Comparison of ENCODE assay signal across 9 cellular contexts in genomic region chr1:221994274-221994698, GRCh38.
DNase-seq lines count a peak whose midpoint lies in the region; ATAC-seq and TF ChIP-seq lines count a peak whose summit lies in the region.
"Had no signal": no experiment of that assay in that cellular context is flagged by ENCODE, and none has a peak within 500 bp of the region (broad histone marks: within the 10 kb centered on the region; RNA-seq: fewer than 3 reads in every experiment).

No MANE protein-coding gene starts in this region.

- TF ChIP-seq CTCF in neural progenitor cell (IDR thresholded peaks at IDR 0.05) (no peak), suprapubic skin (IDR thresholded peaks at IDR 0.05) (no peak), transverse colon (IDR thresholded peaks at IDR 0.05) (no peak)

- H3F3A ChIP-seq in neural progenitor cell (ENCODE audit: low read depth), result no peaks in the 10 kb centered on the region

- H3K36me3 ChIP-seq in neural progenitor cell, result no peaks in the 10 kb centered on the region
- H3K36me3 ChIP-seq in suprapubic skin, result no peaks in the 10 kb centered on the region
- no peaks in the 10 kb centered on the region for H3K36me3 ChIP-seq in transverse colon

- H3K4me3 Mint-ChIP-seq in activated T-cell treated with anti-CD3 and anti-CD28 coated beads, Interleukin-2, amount 50 U/mL, for 24 hours, result peak overlapping the region; percentile 43
- no peak overlapping the region for H3K4me3 Mint-ChIP-seq in neural progenitor cell
- H3K4me3 Mint-ChIP-seq: dendritic cell treated with granulocyte-macrophage colony-stimulating factor and Interleukin-4, amounts not matched to agents 40 ng/mL and 50 ng/mL, for 4 days had no signal

- peaks cover 43% of the 10 kb centered on the region for H3K4me1 Mint-ChIP-seq in activated T-cell treated with anti-CD3 and anti-CD28 coated beads, Interleukin-2, amount 50 U/mL, for 24 hours (ENCODE audit: low read depth)
- H3K4me1 Mint-ChIP-seq in neural progenitor cell, result peaks cover 6% of the 10 kb centered on the region

- H3K9ac ChIP-seq in neural progenitor cell, result no peak overlapping the region

- no peak overlapping the region for H2AFZ ChIP-seq in neural progenitor cell (replicated peaks)

- no peak overlapping the region for H3K27ac ChIP-seq in neural progenitor cell
- no peak overlapping the region for H3K27ac ChIP-seq in suprapubic skin
- H3K27ac ChIP-seq in transverse colon, result no peak overlapping the region

- H3K27ac Mint-ChIP-seq in activated T-cell treated with anti-CD3 and anti-CD28 coated beads, Interleukin-2, amount 50 U/mL, for 24 hours, result peak overlapping the region; percentile 98
- no peak overlapping the region for H3K27ac Mint-ChIP-seq in neural progenitor cell
- H3K27ac Mint-ChIP-seq: dendritic cell treated with granulocyte-macrophage colony-stimulating factor and Interleukin-4, amounts not matched to agents 40 ng/mL and 50 ng/mL, for 4 days had no signal

- no peaks in the 10 kb centered on the region for H3K27me3 Mint-ChIP-seq in activated T-cell treated with anti-CD3 and anti-CD28 coated beads, Interleukin-2, amount 50 U/mL, for 24 hours
- peaks cover 2% of the 10 kb centered on the region for H3K27me3 Mint-ChIP-seq in neural progenitor cell (ENCODE audit: insufficient read depth, low read depth)
- H3K27me3 Mint-ChIP-seq: dendritic cell treated with granulocyte-macrophage colony-stimulating factor and Interleukin-4, amounts not matched to agents 40 ng/mL and 50 ng/mL, for 4 days had no signal

- H3K9me3 Mint-ChIP-seq in activated T-cell treated with anti-CD3 and anti-CD28 coated beads, Interleukin-2, amount 50 U/mL, for 24 hours, result peaks cover 2% of the 10 kb centered on the region
- no peaks in the 10 kb centered on the region for H3K9me3 Mint-ChIP-seq in neural progenitor cell
- H3K9me3 Mint-ChIP-seq: dendritic cell treated with granulocyte-macrophage colony-stimulating factor and Interleukin-4, amounts not matched to agents 40 ng/mL and 50 ng/mL, for 4 days had no signal

- no peaks in the 10 kb centered on the region for H4K20me1 ChIP-seq in neural progenitor cell (ENCODE audit: low read depth)

- in situ Hi-C loops in transverse colon (cut with MboI; ENCODE audit: low pct_ligation_motif_present in 1 of 4, low pct_unique_long_range_greater_than_20kb in 1 of 4, low sequenced_read_pairs in 3 of 4), result no loop called here

- TF ChIP-seq EP300 in suprapubic skin (IDR thresholded peaks at IDR 0.05) (no peak), transverse colon (IDR thresholded peaks at IDR 0.05; ENCODE audit: low read depth) (no peak)

- peak; percentile 67 for ATAC-seq in GM18909 (IDR thresholded peaks at IDR 0.05; ENCODE audit: poor library complexity, unreplicated experiment)
- peak; percentile 47 for ATAC-seq in HG02981 (IDR thresholded peaks at IDR 0.05; ENCODE audit: unreplicated experiment)

- no peak for TF ChIP-seq POLR2A in suprapubic skin (IDR thresholded peaks at IDR 0.05)
- TF ChIP-seq POLR2A in transverse colon (IDR thresholded peaks at IDR 0.05), result no peak

- intact Hi-C loops in transverse colon (cut with DNase I; ENCODE audit: low total_unique reads), result no loop called here

- H3K9me3 ChIP-seq in neural progenitor cell (ENCODE audit: low read depth) (no peaks in the 10 kb centered on the region), suprapubic skin (no peaks in the 10 kb centered on the region), transverse colon (no peaks in the 10 kb centered on the region)

- no peaks in the 10 kb centered on the region for H3K36me3 Mint-ChIP-seq in activated T-cell treated with anti-CD3 and anti-CD28 coated beads, Interleukin-2, amount 50 U/mL, for 24 hours (ENCODE audit: low read depth)
- no peaks in the 10 kb centered on the region for H3K36me3 Mint-ChIP-seq in neural progenitor cell

- no peak overlapping the region for H3K4me3 ChIP-seq in neural progenitor cell
- no peak overlapping the region for H3K4me3 ChIP-seq in suprapubic skin
- H3K4me3 ChIP-seq in transverse colon, result no peak overlapping the region

- no peaks in the 10 kb centered on the region for H3K79me2 ChIP-seq in neural progenitor cell (ENCODE audit: low read depth)

- H3K4me2 ChIP-seq in neural progenitor cell, result no peak overlapping the region

- DNase-seq in activated T-cell treated with anti-CD3 and anti-CD28 coated beads, Interleukin-2, amount 50 U/mL, for 24 hours, result peak; percentile 64
- DNase-seq in stimulated activated CD4-positive, alpha-beta T cell treated with anti-CD3 and anti-CD28 coated beads, Interleukin-2, amount 100 ng/mL, for 24 hours, result peak; percentile 26 to 36
- DNase-seq in neural progenitor cell (ENCODE audit: low spot score) (no peak), suprapubic skin (ENCODE audit: low spot score in 2 of 2) (no peak), transverse colon (no peak), HuH-7.5 (ENCODE audit: low spot score) (no peak)

- H3K27me3 ChIP-seq in neural progenitor cell, result no peaks in the 10 kb centered on the region
- H3K27me3 ChIP-seq in suprapubic skin, result no peaks in the 10 kb centered on the region
- no peaks in the 10 kb centered on the region for H3K27me3 ChIP-seq in transverse colon

- H3K4me1 ChIP-seq in neural progenitor cell (no peaks in the 10 kb centered on the region), suprapubic skin (no peaks in the 10 kb centered on the region), transverse colon (no peaks in the 10 kb centered on the region)

Comparison
In these comparisons a context has a peak if more than half of its experiments do, and no peak if none do; other contexts are left out.
1. DNase-seq: peak in activated T-cell treated with anti-CD3 and anti-CD28 coated beads, Interleukin-2, amount 50 U/mL, for 24 hours (single experiment) and stimulated activated CD4-positive, alpha-beta T cell treated with anti-CD3 and anti-CD28 coated beads, Interleukin-2, amount 100 ng/mL, for 24 hours (2 of 2); none in neural progenitor cell (single experiment), suprapubic skin (0 of 2), transverse colon (single experiment) and HuH-7.5 (single experiment).